ENCODE assay signal across 25 cellular contexts in the genomic region with DNA sequence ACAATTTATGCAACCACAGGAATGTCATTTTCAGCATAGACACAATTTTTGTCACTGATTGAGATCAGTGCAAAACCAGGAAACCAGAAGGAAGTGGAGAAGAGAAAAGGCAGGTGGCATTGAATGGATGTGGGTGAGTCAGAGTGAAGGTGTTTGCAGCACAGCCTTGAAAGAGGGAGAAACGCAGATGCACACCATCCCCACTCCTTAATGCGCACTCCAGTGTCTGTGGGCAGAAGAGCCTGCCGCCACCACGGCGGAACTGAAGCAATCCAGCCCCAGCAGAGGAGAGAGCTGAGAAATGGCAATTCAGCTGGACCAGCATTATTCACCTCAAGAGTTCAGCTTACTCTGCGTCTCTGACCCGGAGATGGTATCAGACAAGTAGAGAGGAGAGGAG.
"Had no signal": no experiment of that assay in that cellular context is flagged by ENCODE, and none has a peak within 500 bp of the region (broad histone marks: within the 10 kb centered on the region; RNA-seq: fewer than 3 reads in every experiment).

No MANE protein-coding gene starts in this region.

- H3K4me1 ChIP-seq: gastroesophageal sphincter, left lung, lower lobe of right lung, right lobe of liver, vagina had no signal

- H2AFZ ChIP-seq: hepatocyte had no signal

- DNase-seq: activated CD4-positive, alpha-beta memory T cell treated with anti-CD3 and anti-CD28 coated beads, Interleukin-2, amount 10 ng/mL, durations not matched to agents 7 days and 5 days; activated CD4-positive, alpha-beta T cell treated with anti-CD3 and anti-CD28 coated beads, Interleukin-2, amount 10 ng/mL, durations not matched to agents 7 days and 5 days; activated CD8-positive, alpha-beta memory T cell treated with anti-CD3 and anti-CD28 coated beads, Interleukin-2, amount 50 U/mL, for 48 hours; activated gamma-delta T cell; activated naive CD4-positive, alpha-beta T cell treated with anti-CD3 and anti-CD28 coated beads, Interleukin-2, amount 10 ng/mL, durations not matched to agents 7 days and 5 days; activated naive CD8-positive, alpha-beta T cell treated with anti-CD3 and anti-CD28 coated beads, Interleukin-2, amount 10 ng/mL, durations not matched to agents 7 days and 5 days; activated T-cell treated with anti-CD3 and anti-CD28 coated beads, Interleukin-2, amount 50 U/mL, for 24 hours; amniotic stem cell; brain microvascular endothelial cell; left lung; lower lobe of right lung; mesendoderm; mucosa of descending colon; right lobe of liver; stimulated activated CD4-positive, alpha-beta T cell treated with anti-CD3 and anti-CD28 coated beads, Interleukin-12 subunit alpha, Interleukin-12 subunit beta, amount 100 ng/mL, for 4 hours; stimulated activated CD4-positive, alpha-beta T cell treated with anti-CD3 and anti-CD28 coated beads, Interleukin-4, amount 100 ng/mL, for 1 hour; WERI-Rb-1 had no signal

- H3K27me3 ChIP-seq: brain microvascular endothelial cell, gastroesophageal sphincter, hepatocyte, left lung, neutrophil, right lobe of liver, vagina had no signal

- H3K4me3 ChIP-seq: gastroesophageal sphincter, hepatocyte, left lung, lower lobe of right lung, mucosa of descending colon, right lobe of liver, thoracic aorta, vagina had no signal

- H3K36me3 ChIP-seq: brain microvascular endothelial cell, gastroesophageal sphincter, left lung, lower lobe of right lung, neutrophil, right lobe of liver, thoracic aorta, vagina, WERI-Rb-1 had no signal

- H3K9me3 ChIP-seq: gastroesophageal sphincter, left lung, lower lobe of right lung, neutrophil, right lobe of liver, thoracic aorta, vagina had no signal

- H3K4me2 ChIP-seq: hepatocyte had no signal

- FAIRE-seq: astrocyte, endothelial cell of umbilical vein, keratinocyte had no signal

- H3K79me2 ChIP-seq: hepatocyte had no signal

- H3K27ac ChIP-seq: brain microvascular endothelial cell, gastroesophageal sphincter, hepatocyte, left lung, lower lobe of right lung, neutrophil, right lobe of liver, thoracic aorta, vagina, WERI-Rb-1 had no signal
